11 cellular contexts compared by ENCODE assay signal in genomic region chr4:139184129-139184528, GRCh38.
DNase-seq lines count a peak whose midpoint lies in the region; ATAC-seq and TF ChIP-seq lines count a peak whose summit lies in the region.
"Had no signal": no experiment of that assay in that cellular context is flagged by ENCODE, and none has a peak within 500 bp of the region (broad histone marks: within the 10 kb centered on the region; RNA-seq: fewer than 3 reads in every experiment).

No MANE protein-coding gene starts in this region.

- intact Hi-C loops in head of caudate nucleus (cut with DNase I): no loop called here

- peaks cover 2% of the 10 kb centered on the region for H3K4me1 Mint-ChIP-seq in memory B cell
- H3K4me1 Mint-ChIP-seq: activated B cell treated with CpG ODN at 0.5 μM for 24 hours had no signal

- no peak for TF ChIP-seq CTCF in GM12865 (IDR thresholded peaks at IDR 0.05; ENCODE audit: insufficient read depth, low read depth, low read length, missing control alignments)

- peaks cover 3% of the 10 kb centered on the region for H3K27me3 Mint-ChIP-seq in memory B cell
- H3K27me3 Mint-ChIP-seq: activated B cell treated with CpG ODN at 0.5 μM for 24 hours had no signal

- no peaks in the 10 kb centered on the region for H3K9me3 Mint-ChIP-seq in memory B cell
- H3K9me3 Mint-ChIP-seq: activated B cell treated with CpG ODN at 0.5 μM for 24 hours had no signal

- DNase-seq in GM12865 (ENCODE audit: low read depth) (peak; percentile 38), adipocyte (ENCODE audit: low read depth) (peak; percentile 39), memory B cell (ENCODE audit: low spot score in 2 of 2) (no peak), head of caudate nucleus (no peak), NCI-H2196 treated with DMSO at 0.1 percent for 48 hours (lab: John Stamatoyannopoulos, UW; ENCODE audit: unreplicated experiment) (no peak), HEK293T (ENCODE audit: extremely low spot score) (no peak), NCI-H2107 (lab: John Stamatoyannopoulos, UW) (no peak)
- DNase-seq: activated B cell treated with CpG ODN at 0.5 μM for 24 hours, KG1 had no signal

- peaks cover 3% of the 10 kb centered on the region for H3K4me1 ChIP-seq in adipocyte (ENCODE audit: control insufficient read depth, insufficient read depth, low read length)
- H3K4me1 ChIP-seq: parathyroid adenoma had no signal

- ATAC-seq in HG03064 (IDR thresholded peaks at IDR 0.05; ENCODE audit: low read depth, unreplicated experiment) (peak; percentile 61), memory B cell (ENCODE audit: low read depth) (peak; percentile 43)

- POLR2A ChIA-PET in HEK293T (lab: Yijun Ruan, JAX): no interaction called here

- CTCF ChIA-PET in HEK293T (lab: Yijun Ruan, JAX): interaction anchor here (0.7 kb wide), 1 partner anchor 48 kb away, joined by 3 read pairs; no protein-coding TSS in a partner anchor

- no peaks in the 10 kb centered on the region for H3K36me3 ChIP-seq in adipocyte (ENCODE audit: control insufficient read depth, insufficient read depth, low read length, severe bottlenecking)

- H3K9ac ChIP-seq in adipocyte (ENCODE audit: low read length): no peak overlapping the region
- H3K9ac ChIP-seq: parathyroid adenoma had no signal

- H3K4me3 Mint-ChIP-seq in memory B cell: no peak overlapping the region
- H3K4me3 Mint-ChIP-seq: activated B cell treated with CpG ODN at 0.5 μM for 24 hours had no signal

- H3K27me3 ChIP-seq in adipocyte (replicated peaks; ENCODE audit: control insufficient read depth, insufficient read depth, low read length): no peaks in the 10 kb centered on the region

- H3K4me3 ChIP-seq in GM12865 (ENCODE audit: low read depth, low read length): no peak overlapping the region
- no peak overlapping the region for H3K4me3 ChIP-seq in adipocyte (ENCODE audit: low read length)

- no peaks in the 10 kb centered on the region for H3K36me3 Mint-ChIP-seq in memory B cell

- H3K9me3 ChIP-seq in adipocyte (ENCODE audit: control insufficient read depth, low read length): no peaks in the 10 kb centered on the region

- H3K27ac Mint-ChIP-seq in memory B cell: no peak overlapping the region
- H3K27ac Mint-ChIP-seq: activated B cell treated with CpG ODN at 0.5 μM for 24 hours had no signal

TF ChIP-seq in HEK293T, 16 proteins besides CTCF, POLR2A, EP300 and RAD21:
- TF ChIP-seq SUZ12 (IDR thresholded peaks at IDR 0.05) (no peak), L3MBTL2 (conservative IDR thresholded peaks at IDR 0.05) (no peak), TARDBP (IDR thresholded peaks at IDR 0.05) (no peak), NFRKB (IDR thresholded peaks at IDR 0.05) (no peak), ELF4 (IDR thresholded peaks at IDR 0.05) (no peak), CTBP1 (IDR thresholded peaks at IDR 0.05; ENCODE audit: borderline replicate concordance) (no peak), HDGF (IDR thresholded peaks at IDR 0.05; ENCODE audit: borderline replicate concordance) (no peak)
TF ChIP-seq in HEK293T: peak in this region for 0.

Comparison
In these comparisons a context has a peak if more than half of its experiments do, and no peak if none do; other contexts are left out.
1. DNase-seq: peak in GM12865 (single experiment) and adipocyte (single experiment); none in memory B cell (0 of 2), head of caudate nucleus (0 of 42), NCI-H2196 treated with DMSO at 0.1 percent for 48 hours (single experiment), HEK293T (single experiment) and NCI-H2107 (single experiment).